ENCODE assay signal across 1 cellular context in the genomic region with DNA sequence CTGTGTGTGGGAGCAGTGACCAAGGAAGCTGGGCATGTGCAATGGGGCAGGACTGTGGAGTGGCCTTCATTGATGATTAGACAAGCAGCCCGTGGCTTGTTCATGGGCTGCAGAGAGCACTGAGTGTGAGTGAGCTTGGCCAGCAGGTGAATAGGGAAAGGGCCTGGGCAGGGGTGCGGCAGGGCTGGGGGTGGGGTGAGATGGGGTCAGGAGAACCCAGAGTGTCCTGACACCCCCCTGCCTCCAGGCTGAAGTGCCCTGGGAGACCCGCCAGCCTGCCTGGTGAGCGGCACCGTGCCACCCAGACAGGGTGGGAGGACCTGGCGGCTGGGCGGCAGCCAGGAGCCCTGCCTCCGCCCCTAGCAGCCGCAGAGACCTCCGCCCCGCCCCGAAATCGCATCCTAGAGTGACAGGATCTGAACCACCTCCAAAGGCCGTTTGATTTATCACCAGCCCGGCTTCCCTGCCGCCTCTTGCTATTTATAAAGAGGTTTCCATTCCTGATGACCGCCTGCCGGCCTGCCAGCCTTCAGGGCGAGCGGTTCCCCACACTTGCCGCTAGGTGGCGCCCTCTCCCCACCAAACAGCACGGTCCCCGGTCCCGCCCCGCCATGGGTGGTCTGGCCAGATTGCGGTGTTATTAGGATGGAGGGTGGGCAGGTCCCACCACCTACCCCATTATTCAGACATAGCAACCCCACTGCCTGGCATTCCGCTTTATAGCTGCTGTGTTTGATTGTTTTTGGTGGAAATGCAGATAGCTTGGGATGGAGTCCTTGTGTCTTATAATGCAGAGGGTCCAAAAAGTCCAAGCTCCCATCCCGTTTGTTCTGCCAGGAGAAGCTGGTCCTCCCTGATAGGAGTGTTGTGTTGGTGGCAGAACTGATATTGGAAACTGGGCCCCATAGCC.
TF ChIP-seq lines count a peak whose summit lies in the region.

No MANE protein-coding gene starts in this region.

TF ChIP-seq in HCT116, 20 proteins besides CTCF, POLR2A, EP300 and RAD21 (continued from another document):
- TF ChIP-seq, protein P1, sequence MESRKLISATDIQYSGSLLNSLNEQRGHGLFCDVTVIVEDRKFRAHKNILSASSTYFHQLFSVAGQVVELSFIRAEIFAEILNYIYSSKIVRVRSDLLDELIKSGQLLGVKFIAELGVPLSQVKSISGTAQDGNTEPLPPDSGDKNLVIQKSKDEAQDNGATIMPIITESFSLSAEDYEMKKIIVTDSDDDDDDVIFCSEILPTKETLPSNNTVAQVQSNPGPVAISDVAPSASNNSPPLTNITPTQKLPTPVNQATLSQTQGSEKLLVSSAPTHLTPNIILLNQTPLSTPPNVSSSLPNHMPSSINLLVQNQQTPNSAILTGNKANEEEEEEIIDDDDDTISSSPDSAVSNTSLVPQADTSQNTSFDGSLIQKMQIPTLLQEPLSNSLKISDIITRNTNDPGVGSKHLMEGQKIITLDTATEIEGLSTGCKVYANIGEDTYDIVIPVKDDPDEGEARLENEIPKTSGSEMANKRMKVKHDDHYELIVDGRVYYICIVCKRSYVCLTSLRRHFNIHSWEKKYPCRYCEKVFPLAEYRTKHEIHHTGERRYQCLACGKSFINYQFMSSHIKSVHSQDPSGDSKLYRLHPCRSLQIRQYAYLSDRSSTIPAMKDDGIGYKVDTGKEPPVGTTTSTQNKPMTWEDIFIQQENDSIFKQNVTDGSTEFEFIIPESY (IDR thresholded peaks at IDR 0.05; ENCODE audit: extremely low read depth, insufficient replicate concordance, low read length) = no peak
- TF ChIP-seq YY1 (IDR thresholded peaks at IDR 0.05; ENCODE audit: extremely low read depth, insufficient replicate concordance, low read depth, low read length) (no peak), ZFX (IDR thresholded peaks at IDR 0.05) (no peak), EZH2phosphoT487 (IDR thresholded peaks at IDR 0.05; ENCODE audit: borderline replicate concordance) (no peak)
